In the genomic region with DNA sequence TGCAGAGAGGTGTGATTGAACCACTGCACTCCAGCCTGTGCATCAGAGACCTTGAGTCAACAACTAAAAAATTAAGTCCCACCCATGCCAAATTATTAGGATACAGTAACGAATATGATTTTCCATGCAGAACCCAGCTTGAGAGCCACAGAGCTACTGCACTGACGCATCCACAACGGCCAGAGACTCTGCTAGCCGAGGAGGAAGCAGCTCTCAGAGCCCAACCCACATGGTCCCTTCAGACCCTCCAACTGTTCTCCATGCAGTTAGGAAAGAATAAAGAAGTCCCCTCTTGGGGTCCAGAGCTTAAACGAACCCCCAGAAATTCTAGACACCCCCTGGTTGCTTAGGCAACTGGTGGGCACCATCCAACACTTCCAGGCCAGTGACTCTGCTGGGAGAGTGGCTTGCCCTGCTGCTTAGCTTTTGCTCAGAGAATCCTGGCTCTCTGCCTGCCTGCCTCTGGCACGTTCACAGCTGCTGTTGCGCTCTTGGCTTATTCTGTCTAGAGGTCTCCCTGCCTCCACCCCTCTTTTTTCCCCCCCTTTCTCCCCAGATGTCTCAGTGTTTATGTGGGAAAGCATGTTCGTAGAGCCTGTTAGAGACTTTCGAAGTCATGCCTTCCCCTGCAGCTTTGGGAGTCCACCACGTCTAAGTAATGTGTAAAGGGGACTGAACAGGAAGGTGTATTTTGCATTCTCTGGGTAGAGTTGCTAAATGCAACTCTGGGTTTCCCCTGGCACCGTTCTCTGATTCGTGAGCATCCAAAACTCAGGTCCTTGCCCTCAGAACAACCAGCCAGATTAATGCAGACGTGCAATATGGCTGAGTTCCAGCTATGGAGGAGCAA, we compare ENCODE assay signal across 8 cellular contexts. TPM values are rescaled to one million over a fixed set of nuclear protein-coding genes. Genes with fewer than 3 reads are reported as not detected.
DNase-seq lines count a peak whose midpoint lies in the region; ATAC-seq and TF ChIP-seq lines count a peak whose summit lies in the region.

No MANE protein-coding gene starts in this region.

- no peaks in the 10 kb centered on the region for H3K9me3 ChIP-seq in MM.1S (replicated peaks; ENCODE audit: insufficient read depth, low read length)
- H3K9me3 ChIP-seq in ovary, result no peaks in the 10 kb centered on the region

- no peak overlapping the region for H3K4me3 ChIP-seq in MM.1S (ENCODE audit: low read length)
- peak overlapping the region; percentile 31 for H3K4me3 ChIP-seq in epithelial cell of proximal tubule (ENCODE audit: low read depth, low read length)
- no peak overlapping the region for H3K4me3 ChIP-seq in ovary

- H3K27ac ChIP-seq in MM.1S (ENCODE audit: low read length), result peak overlapping the region; percentile 87
- peak overlapping the region in 1 of 2 donors; percentile 61 for H3K27ac ChIP-seq in ovary

- H3K27me3 Mint-ChIP-seq in activated CD4-positive, alpha-beta T cell treated with anti-CD3 and anti-CD28 coated beads, Interleukin-2, amount 10 ng/mL, durations not matched to agents 7 days and 5 days, result peaks cover 6% of the 10 kb centered on the region

- ATAC-seq in GM19455 (IDR thresholded peaks at IDR 0.05; ENCODE audit: unreplicated experiment), result peak; percentile 55

- no peaks in the 10 kb centered on the region for H4K20me1 ChIP-seq in MM.1S (ENCODE audit: insufficient read depth, low read length)

- H3K79me2 ChIP-seq in MM.1S (ENCODE audit: low read length), result no peaks in the 10 kb centered on the region

- intact Hi-C loops in ovary (cut with DNase I), result no loop called here

- TF ChIP-seq EP300 in ovary (IDR thresholded peaks at IDR 0.05), result no peak

- H3K27ac Mint-ChIP-seq in activated CD4-positive, alpha-beta T cell treated with anti-CD3 and anti-CD28 coated beads, Interleukin-2, amount 10 ng/mL, durations not matched to agents 7 days and 5 days, result no peak overlapping the region

- POLR2A ChIA-PET in activated CD4-positive, alpha-beta T cell treated with anti-CD3 and anti-CD28 coated beads, Interleukin-2, amount 10 ng/mL, durations not matched to agents 7 days and 5 days (lab: Charles Lee), result no interaction called here

- WGBS in ovary, 3 donors, result 9 to 10% (median 10%) methylated on average over 13 of the region's 13 CpGs

- no peaks in the 10 kb centered on the region for H3K9me2 ChIP-seq in MM.1S (replicated peaks; ENCODE audit: insufficient read depth, low read length)

- no peaks in the 10 kb centered on the region for H3K36me3 ChIP-seq in MM.1S (replicated peaks; ENCODE audit: insufficient read depth, low read length)
- no peaks in the 10 kb centered on the region for H3K36me3 ChIP-seq in ovary

- H2AFZ ChIP-seq in MM.1S (ENCODE audit: low read length), result peak overlapping the region; percentile 28

- H3K9me3 Mint-ChIP-seq in activated CD4-positive, alpha-beta T cell treated with anti-CD3 and anti-CD28 coated beads, Interleukin-2, amount 10 ng/mL, durations not matched to agents 7 days and 5 days, result no peaks in the 10 kb centered on the region

- H3K9ac ChIP-seq in MM.1S (ENCODE audit: low read length), result peak overlapping the region; percentile 7; the same call in 1 of the 2 replicates

- TF ChIP-seq CTCF in AG09319 (IDR thresholded peaks at IDR 0.05; ENCODE audit: low read depth, low read length) (no peak), MM.1S (IDR thresholded peaks at IDR 0.05; ENCODE audit: low read length) (no peak), epithelial cell of proximal tubule (conservative IDR thresholded peaks at IDR 0.05; ENCODE audit: low read depth, low read length) (no peak), ovary (IDR thresholded peaks at IDR 0.05) (no peak)

- no peaks in the 10 kb centered on the region for H3K27me3 ChIP-seq in MM.1S (replicated peaks; ENCODE audit: insufficient read depth, low read length)
- H3K27me3 ChIP-seq in ovary, result no peaks in the 10 kb centered on the region

- H3F3A ChIP-seq in MM.1S (ENCODE audit: insufficient read depth, low read length), result peaks cover 45% of the 10 kb centered on the region

- peak; percentile 63 for DNase-seq in AG09319 (ENCODE audit: extremely low read depth, low read depth)
- peak; percentile 62 for DNase-seq in MM.1S
- peak; percentile 42 for DNase-seq in epithelial cell of proximal tubule (ENCODE audit: low read depth)
- peak; percentile 83 to 92 (median 88) for DNase-seq in ovary
- DNase-seq in DMS53 treated with DMSO at 0.1 percent for 48 hours (lab: John Stamatoyannopoulos, UW; ENCODE audit: unreplicated experiment), result no peak
- DNase-seq in activated CD4-positive, alpha-beta T cell treated with anti-CD3 and anti-CD28 coated beads, Interleukin-2, amount 10 ng/mL, durations not matched to agents 7 days and 5 days, result no peak
- no peak for DNase-seq in HK-2 (ENCODE audit: unreplicated experiment)

- H3K4me1 ChIP-seq in MM.1S (ENCODE audit: low read length) (peaks cover 61% of the 10 kb centered on the region), ovary (ENCODE audit: insufficient read depth) (peaks cover 12% of the 10 kb centered on the region)

- no peak overlapping the region for H3K4me3 Mint-ChIP-seq in activated CD4-positive, alpha-beta T cell treated with anti-CD3 and anti-CD28 coated beads, Interleukin-2, amount 10 ng/mL, durations not matched to agents 7 days and 5 days

- CTCF ChIA-PET in activated CD4-positive, alpha-beta T cell treated with anti-CD3 and anti-CD28 coated beads, Interleukin-2, amount 10 ng/mL, durations not matched to agents 7 days and 5 days (lab: Charles Lee), result interaction anchor here (0.9 to 1.4 kb wide), 3 partner anchors 20 to 30 kb away, joined by 3 to 4 read pairs (median 4); no protein-coding TSS in a partner anchor

- H3K4me2 ChIP-seq in MM.1S (ENCODE audit: low read depth, low read length), result peak overlapping the region; percentile 32; the same call in 1 of the 2 replicates

- no peak for TF ChIP-seq POLR2A in ovary (IDR thresholded peaks at IDR 0.05)

- H3K4me1 Mint-ChIP-seq in activated CD4-positive, alpha-beta T cell treated with anti-CD3 and anti-CD28 coated beads, Interleukin-2, amount 10 ng/mL, durations not matched to agents 7 days and 5 days, result peaks cover under 1% of the 10 kb centered on the region

- H3K36me3 Mint-ChIP-seq in activated CD4-positive, alpha-beta T cell treated with anti-CD3 and anti-CD28 coated beads, Interleukin-2, amount 10 ng/mL, durations not matched to agents 7 days and 5 days (ENCODE audit: low read depth), result no peaks in the 10 kb centered on the region

RNA-seq across cellular contexts. Expression of a gene that starts 26.0 kb away (rescaled TPM):
- total RNA-seq in epithelial cell of proximal tubule (41.2 and 68.1 TPM in 2 replicates), ovary (100 to 1,000 TPM in 3 of 7 donors, 10 to 100 TPM in 4; 71.1 to 131 (median 97.3) TPM)
- polyA plus RNA-seq in ovary, result 10 to 100 TPM; 35.4 to 42.0 TPM
- total RNA-seq in activated CD4-positive, alpha-beta T cell treated with anti-CD3 and anti-CD28 coated beads, Interleukin-2, amount 10 ng/mL, durations not matched to agents 7 days and 5 days, result 100 to 1,000 TPM; 105 to 109 TPM

Comparison
In these comparisons a context has a peak if more than half of its experiments do, and no peak if none do; other contexts are left out.
1. DNase-seq: peak in AG09319 (single experiment), MM.1S (single experiment), epithelial cell of proximal tubule (single experiment) and ovary (5 of 5); none in DMS53 treated with DMSO at 0.1 percent for 48 hours (single experiment), activated CD4-positive, alpha-beta T cell treated with anti-CD3 and anti-CD28 coated beads, Interleukin-2, amount 10 ng/mL, durations not matched to agents 7 days and 5 days (single experiment) and HK-2 (single experiment).